8 cellular contexts compared by ENCODE assay signal in genomic region chr5:122896598-122897282, GRCh38. TPM values are rescaled to one million over a fixed set of nuclear protein-coding genes. Genes with fewer than 3 reads are reported as not detected.
DNase-seq lines count a peak whose midpoint lies in the region; ATAC-seq and TF ChIP-seq lines count a peak whose summit lies in the region.

No MANE protein-coding gene starts in this region.

- H3K27me3 ChIP-seq in cardiac muscle cell, result no peaks in the 10 kb centered on the region
- no peaks in the 10 kb centered on the region for H3K27me3 ChIP-seq in foreskin keratinocyte
- H3K27me3 ChIP-seq in uterus, result no peaks in the 10 kb centered on the region

- ATAC-seq in foreskin keratinocyte (no peak), HG02981 (IDR thresholded peaks at IDR 0.05; ENCODE audit: unreplicated experiment) (no peak)

- TF ChIP-seq CTCF in cardiac muscle cell (IDR thresholded peaks at IDR 0.05; ENCODE audit: low read depth, low read length) (peak; percentile 68), foreskin keratinocyte (conservative IDR thresholded peaks at IDR 0.05) (peak; percentile 80), uterus (IDR thresholded peaks at IDR 0.05) (peak; percentile 31 to 47 (median 34))

- H3K4me3 ChIP-seq in cardiac muscle cell (no peak overlapping the region), uterus (no peak overlapping the region)

- H3K36me3 ChIP-seq in cardiac muscle cell (no peaks in the 10 kb centered on the region), uterus (no peaks in the 10 kb centered on the region)

- H3K4me1 ChIP-seq in cardiac muscle cell (ENCODE audit: low read depth), result no peaks in the 10 kb centered on the region
- no peaks in the 10 kb centered on the region for H3K4me1 ChIP-seq in foreskin keratinocyte
- H3K4me1 ChIP-seq in uterus, result no peaks in the 10 kb centered on the region

- H3K27ac ChIP-seq in cardiac muscle cell (no peak overlapping the region), foreskin keratinocyte (no peak overlapping the region), uterus (no peak overlapping the region)

- intact Hi-C loops in cardiac septum (cut with DNase I) (loop anchor here (10.0 kb wide), 1 partner anchor 448 kb away; no protein-coding TSS in a partner anchor), uterus (cut with DNase I; ENCODE audit: low total_unique reads) (no loop called here)

- H3K9me3 ChIP-seq in cardiac muscle cell (ENCODE audit: low read depth) (no peaks in the 10 kb centered on the region), uterus (no peaks in the 10 kb centered on the region)

- DNase-seq in cardiac muscle cell (ENCODE audit: low read depth in 1 of 2, low spot score in 1 of 2), result peak in 1 of 2 donors; percentile 60
- no peak for DNase-seq in cardiac septum (ENCODE audit: low spot score)
- DNase-seq in RKO (ENCODE audit: low spot score), result peak; percentile 38
- no peak for DNase-seq in foreskin keratinocyte
- no peak for DNase-seq in uterus
- no peak for DNase-seq in stimulated activated CD4-positive, alpha-beta T cell treated with anti-CD3 and anti-CD28 coated beads, Interleukin-4, amount 100 ng/mL, for 24 hours
- no peak for DNase-seq in activated CD4-positive, alpha-beta T cell treated with anti-CD3 and anti-CD28 coated beads for 48 hours

- TF ChIP-seq POLR2A in uterus (IDR thresholded peaks at IDR 0.05), result no peak

RNA-seq across cellular contexts. Expression of gene SNX24, which starts 51.3 kb away (rescaled TPM):
- 13.4 and 19.3 TPM in 2 replicates for total RNA-seq in cardiac muscle cell
- polyA plus RNA-seq in cardiac muscle cell, result 24.0 and 26.5 TPM in 2 replicates
- 14.0 TPM for total RNA-seq in cardiac septum
- 23.5 and 29.9 TPM in 2 replicates for total RNA-seq in foreskin keratinocyte
- polyA plus RNA-seq in foreskin keratinocyte, result 20.2 and 24.4 TPM in 2 replicates
- total RNA-seq in uterus, result 10 to 100 TPM in 2 of 4 donors, 1 to 10 TPM in 2; 2.8 to 16.5 (median 11.3) TPM
